1 cellular context compared by ENCODE assay signal in the genomic region with DNA sequence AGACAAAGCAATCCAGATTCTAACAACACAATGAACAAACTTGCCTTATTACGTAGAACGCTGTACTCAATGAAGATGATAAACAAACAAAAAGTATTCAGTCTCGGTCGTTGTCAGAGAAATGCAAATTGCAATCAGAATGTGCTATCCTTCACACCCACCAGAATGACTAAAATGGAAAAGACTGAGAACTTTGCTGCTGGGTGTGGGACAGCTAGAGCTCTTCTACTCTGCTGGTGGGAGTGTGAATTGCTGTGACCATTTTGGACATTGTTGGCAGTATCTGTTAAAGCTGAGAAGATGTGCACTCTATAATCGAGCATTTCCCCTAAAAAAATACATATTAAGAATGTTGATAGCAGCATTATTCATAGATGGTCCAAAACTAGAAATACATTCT.
TF ChIP-seq lines count a peak whose summit lies in the region.

No MANE protein-coding gene starts in this region.

TF ChIP-seq in GM12878, 131 proteins besides CTCF, POLR2A, EP300 and RAD21 (continued from another document):
- TF ChIP-seq SREBF1 (IDR thresholded peaks at IDR 0.05; ENCODE audit: low read length) (no peak), MYC (IDR thresholded peaks at IDR 0.05; ENCODE audit: insufficient read depth, insufficient read length, insufficient replicate concordance, low read length, severe bottlenecking) (no peak), SIX5 (IDR thresholded peaks at IDR 0.05; ENCODE audit: low read depth, low read length, severe bottlenecking) (no peak), ZNF384 (IDR thresholded peaks at IDR 0.05; ENCODE audit: borderline replicate concordance, low read depth, low read length) (no peak), TCF3 (IDR thresholded peaks at IDR 0.05; ENCODE audit: borderline replicate concordance, insufficient read depth, low read depth, low read length) (no peak), ETV6 (conservative IDR thresholded peaks at IDR 0.05 in 1 of 2, IDR thresholded peaks at IDR 0.05 in 1 of 2; ENCODE audit: borderline replicate concordance in 1 of 2, low read depth in 1 of 2) (no peak), YY1 (IDR thresholded peaks at IDR 0.05; ENCODE audit: low read depth, low read length) (no peak)
- TF ChIP-seq, protein P1, sequence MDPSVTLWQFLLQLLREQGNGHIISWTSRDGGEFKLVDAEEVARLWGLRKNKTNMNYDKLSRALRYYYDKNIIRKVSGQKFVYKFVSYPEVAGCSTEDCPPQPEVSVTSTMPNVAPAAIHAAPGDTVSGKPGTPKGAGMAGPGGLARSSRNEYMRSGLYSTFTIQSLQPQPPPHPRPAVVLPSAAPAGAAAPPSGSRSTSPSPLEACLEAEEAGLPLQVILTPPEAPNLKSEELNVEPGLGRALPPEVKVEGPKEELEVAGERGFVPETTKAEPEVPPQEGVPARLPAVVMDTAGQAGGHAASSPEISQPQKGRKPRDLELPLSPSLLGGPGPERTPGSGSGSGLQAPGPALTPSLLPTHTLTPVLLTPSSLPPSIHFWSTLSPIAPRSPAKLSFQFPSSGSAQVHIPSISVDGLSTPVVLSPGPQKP (IDR thresholded peaks at IDR 0.05; ENCODE audit: low read depth, low read length), result no peak
- TF ChIP-seq, protein P2, sequence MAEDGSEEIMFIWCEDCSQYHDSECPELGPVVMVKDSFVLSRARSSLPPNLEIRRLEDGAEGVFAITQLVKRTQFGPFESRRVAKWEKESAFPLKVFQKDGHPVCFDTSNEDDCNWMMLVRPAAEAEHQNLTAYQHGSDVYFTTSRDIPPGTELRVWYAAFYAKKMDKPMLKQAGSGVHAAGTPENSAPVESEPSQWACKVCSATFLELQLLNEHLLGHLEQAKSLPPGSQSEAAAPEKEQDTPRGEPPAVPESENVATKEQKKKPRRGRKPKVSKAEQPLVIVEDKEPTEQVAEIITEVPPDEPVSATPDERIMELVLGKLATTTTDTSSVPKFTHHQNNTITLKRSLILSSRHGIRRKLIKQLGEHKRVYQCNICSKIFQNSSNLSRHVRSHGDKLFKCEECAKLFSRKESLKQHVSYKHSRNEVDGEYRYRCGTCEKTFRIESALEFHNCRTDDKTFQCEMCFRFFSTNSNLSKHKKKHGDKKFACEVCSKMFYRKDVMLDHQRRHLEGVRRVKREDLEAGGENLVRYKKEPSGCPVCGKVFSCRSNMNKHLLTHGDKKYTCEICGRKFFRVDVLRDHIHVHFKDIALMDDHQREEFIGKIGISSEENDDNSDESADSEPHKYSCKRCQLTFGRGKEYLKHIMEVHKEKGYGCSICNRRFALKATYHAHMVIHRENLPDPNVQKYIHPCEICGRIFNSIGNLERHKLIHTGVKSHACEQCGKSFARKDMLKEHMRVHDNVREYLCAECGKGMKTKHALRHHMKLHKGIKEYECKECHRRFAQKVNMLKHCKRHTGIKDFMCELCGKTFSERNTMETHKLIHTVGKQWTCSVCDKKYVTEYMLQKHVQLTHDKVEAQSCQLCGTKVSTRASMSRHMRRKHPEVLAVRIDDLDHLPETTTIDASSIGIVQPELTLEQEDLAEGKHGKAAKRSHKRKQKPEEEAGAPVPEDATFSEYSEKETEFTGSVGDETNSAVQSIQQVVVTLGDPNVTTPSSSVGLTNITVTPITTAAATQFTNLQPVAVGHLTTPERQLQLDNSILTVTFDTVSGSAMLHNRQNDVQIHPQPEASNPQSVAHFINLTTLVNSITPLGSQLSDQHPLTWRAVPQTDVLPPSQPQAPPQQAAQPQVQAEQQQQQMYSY (CRISPR knock-in tag; IDR thresholded peaks at IDR 0.05), result no peak
- TF ChIP-seq, protein P3, sequence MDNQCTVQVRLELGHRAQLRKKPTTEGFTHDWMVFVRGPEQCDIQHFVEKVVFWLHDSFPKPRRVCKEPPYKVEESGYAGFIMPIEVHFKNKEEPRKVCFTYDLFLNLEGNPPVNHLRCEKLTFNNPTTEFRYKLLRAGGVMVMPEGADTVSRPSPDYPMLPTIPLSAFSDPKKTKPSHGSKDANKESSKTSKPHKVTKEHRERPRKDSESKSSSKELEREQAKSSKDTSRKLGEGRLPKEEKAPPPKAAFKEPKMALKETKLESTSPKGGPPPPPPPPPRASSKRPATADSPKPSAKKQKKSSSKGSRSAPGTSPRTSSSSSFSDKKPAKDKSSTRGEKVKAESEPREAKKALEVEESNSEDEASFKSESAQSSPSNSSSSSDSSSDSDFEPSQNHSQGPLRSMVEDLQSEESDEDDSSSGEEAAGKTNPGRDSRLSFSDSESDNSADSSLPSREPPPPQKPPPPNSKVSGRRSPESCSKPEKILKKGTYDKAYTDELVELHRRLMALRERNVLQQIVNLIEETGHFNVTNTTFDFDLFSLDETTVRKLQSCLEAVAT (IDR thresholded peaks at IDR 0.05), result no peak
